ENCODE assay signal across 9 cellular contexts in the genomic region with DNA sequence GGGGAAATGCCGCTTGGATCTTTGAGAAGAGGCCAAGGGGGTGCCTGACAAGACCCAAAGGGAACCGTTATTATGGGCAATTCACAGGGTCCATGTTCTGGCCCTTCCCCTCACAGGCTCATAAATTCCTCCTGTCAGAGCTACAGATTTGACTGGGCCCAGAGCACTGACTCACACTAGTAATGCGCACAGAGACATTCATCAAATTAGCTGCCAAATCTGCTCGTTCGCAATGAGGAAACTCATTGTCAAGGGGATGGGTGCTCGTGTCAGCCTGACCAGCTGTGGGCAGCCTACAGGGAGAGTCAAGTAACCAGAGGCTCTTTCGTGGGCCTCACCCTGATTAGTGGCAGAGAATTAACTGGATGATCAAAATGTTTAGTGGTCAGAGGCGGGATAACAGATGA.
DNase-seq lines count a peak whose midpoint lies in the region; ATAC-seq and TF ChIP-seq lines count a peak whose summit lies in the region.
"Had no signal": no experiment of that assay in that cellular context is flagged by ENCODE, and none has a peak within 500 bp of the region (broad histone marks: within the 10 kb centered on the region; RNA-seq: fewer than 3 reads in every experiment).

No MANE protein-coding gene starts in this region.

- TF ChIP-seq CTCF in A673 (conservative IDR thresholded peaks at IDR 0.05; ENCODE audit: low read depth, low read length) = no peak
- no peak for TF ChIP-seq CTCF in stomach (IDR thresholded peaks at IDR 0.05)

- WGBS in stomach, 5 donors = 56 to 77% (median 66%) methylated on average over 8 of the region's 8 CpGs

- DNase-seq in A673 (ENCODE audit: low spot score) (peak; percentile 21), HS-5 (ENCODE audit: low read depth) (peak; percentile 69), dermis blood vessel endothelial cell (peak; percentile 64), stomach (no peak), NCI-H1048 (lab: John Stamatoyannopoulos, UW) (no peak), UCSD-AML1 (lab: John Stamatoyannopoulos, UW; ENCODE audit: unreplicated experiment) (no peak)
- no peak for DNase-seq in activated naive CD4-positive, alpha-beta T cell treated with anti-CD3 and anti-CD28 coated beads, Interleukin-2, amount 50 U/mL, for 16 hours

- H3K4me1 ChIP-seq in A673 (ENCODE audit: insufficient read depth, low read length, poor library complexity, severe bottlenecking) (peaks cover 3% of the 10 kb centered on the region), stomach (peaks cover 0 to 22% (median 6%) of the 10 kb centered on the region in 4 donors)

- intact Hi-C loops in A673 (cut with micrococcal nuclease; ENCODE audit: unreplicated experiment) = loop anchor here (5.0 kb wide), 1 partner anchor 334 kb away; no protein-coding TSS in a partner anchor
- intact Hi-C loops in stomach (cut with DNase I; ENCODE audit: low total_unique reads) = no loop called here

- H3K27ac ChIP-seq in A673 (ENCODE audit: low read depth, low read length, poor library complexity, severe bottlenecking) = no peak overlapping the region
- H3K27ac ChIP-seq in stomach = peak overlapping the region in 4 of 5 donors; percentile 60 to 74 (median 63)
- H3K27ac ChIP-seq: neutrophil had no signal

- H3K4me3 ChIP-seq in A673 (ENCODE audit: low read depth, low read length, poor library complexity, severe bottlenecking) (no peak overlapping the region), stomach (no peak overlapping the region)

- no peaks in the 10 kb centered on the region for H3K9me3 ChIP-seq in A673 (ENCODE audit: low read depth, low read length, poor library complexity, severe bottlenecking)
- no peaks in the 10 kb centered on the region for H3K9me3 ChIP-seq in stomach
- H3K9me3 ChIP-seq: neutrophil had no signal

- H3K36me3 ChIP-seq in A673 (ENCODE audit: insufficient read depth, low read length, poor library complexity, severe bottlenecking) = no peaks in the 10 kb centered on the region
- H3K36me3 ChIP-seq in stomach = no peaks in the 10 kb centered on the region
- H3K36me3 ChIP-seq: neutrophil had no signal

- TF ChIP-seq EP300 in stomach (IDR thresholded peaks at IDR 0.05) = no peak

- ATAC-seq in GM21360 (IDR thresholded peaks at IDR 0.05; ENCODE audit: unreplicated experiment) = peak; percentile 16

- BruUV-seq in A673 (replicated peaks; lab: Mats Ljungman, UMichigan) = no TSS peak

- POLR2A ChIA-PET in A673 (lab: Charles Lee; ENCODE audit: low non-redundant PET) = interaction anchor here (0.5 kb wide), 1 partner anchor 73 kb away, joined by 4 read pairs; no protein-coding TSS in a partner anchor

- H3K27me3 ChIP-seq in A673 (replicated peaks; ENCODE audit: insufficient read depth, low read depth, low read length, poor library complexity) (no peaks in the 10 kb centered on the region), stomach (no peaks in the 10 kb centered on the region)
- H3K27me3 ChIP-seq: neutrophil had no signal

- no peak for TF ChIP-seq POLR2A in stomach (IDR thresholded peaks at IDR 0.05)

- CTCF ChIA-PET in A673 (lab: Charles Lee) = no interaction called here

Comparison
In these comparisons a context has a peak if more than half of its experiments do, and no peak if none do; other contexts are left out.
1. DNase-seq: peak in A673 (single experiment), HS-5 (single experiment) and dermis blood vessel endothelial cell (single experiment); none in stomach (single experiment), activated naive CD4-positive, alpha-beta T cell treated with anti-CD3 and anti-CD28 coated beads, Interleukin-2, amount 50 U/mL, for 16 hours (single experiment), NCI-H1048 (single experiment) and UCSD-AML1 (single experiment).